ENCODE assay signal across 1 cellular context in the genomic region with DNA sequence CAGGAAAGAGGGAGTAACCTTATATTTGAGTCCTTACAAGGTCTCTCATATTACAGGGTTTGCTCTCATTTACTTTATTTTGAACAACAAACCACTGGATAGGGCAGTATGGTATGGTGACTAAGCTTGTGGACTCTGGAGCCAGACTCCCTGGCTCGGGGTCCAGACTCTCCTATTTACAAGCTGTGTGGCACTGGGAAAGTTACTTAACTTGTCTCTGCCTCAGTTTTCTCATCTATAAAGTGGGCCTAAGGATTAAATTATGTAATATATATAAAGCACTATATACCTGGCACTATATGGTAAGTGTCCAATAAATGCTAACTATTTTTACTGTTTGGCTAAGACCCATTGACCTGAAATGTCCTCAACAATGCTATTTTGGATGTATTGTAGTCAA.
TF ChIP-seq lines count a peak whose summit lies in the region.

No MANE protein-coding gene starts in this region.

TF ChIP-seq in H1, 55 proteins besides CTCF, POLR2A, EP300 and RAD21:
- no peak for TF ChIP-seq CHD1 (IDR thresholded peaks at IDR 0.05; ENCODE audit: low read depth, low read length)
- 0 out of 2 replicates have a peak, but pooled peaks have one; percentile 45 for TF ChIP-seq KDM1A (IDR thresholded peaks at IDR 0.05; ENCODE audit: borderline replicate concordance, low read length)
